12 cellular contexts compared by ENCODE assay signal in genomic region chr3:195097331-195098255, GRCh38.
DNase-seq lines count a peak whose midpoint lies in the region; ATAC-seq and TF ChIP-seq lines count a peak whose summit lies in the region.
"Had no signal": no experiment of that assay in that cellular context is flagged by ENCODE, and none has a peak within 500 bp of the region (broad histone marks: within the 10 kb centered on the region; RNA-seq: fewer than 3 reads in every experiment).

No MANE protein-coding gene starts in this region.

- peak overlapping the region; percentile 97 for H3K4me2 ChIP-seq in BLaER1

- peaks cover 52 to 63% (median 55%) of the 10 kb centered on the region in 3 donors for H3K4me1 Mint-ChIP-seq in IgD-negative memory B cell
- peaks cover 27% of the 10 kb centered on the region for H3K4me1 Mint-ChIP-seq in endodermal cell
- peaks cover 14% of the 10 kb centered on the region for H3K4me1 Mint-ChIP-seq in activated CD8-positive, alpha-beta T cell treated with anti-CD3 and anti-CD28 coated beads for 36 hours (ENCODE audit: low read depth)

- H3K9me3 Mint-ChIP-seq in IgD-negative memory B cell (no peaks in the 10 kb centered on the region), endodermal cell (peaks cover 5% of the 10 kb centered on the region)
- H3K9me3 Mint-ChIP-seq in activated CD8-positive, alpha-beta T cell treated with anti-CD3 and anti-CD28 coated beads for 36 hours: no peaks in the 10 kb centered on the region

- H3K27me3 ChIP-seq in BLaER1 (no peaks in the 10 kb centered on the region), endodermal cell (ENCODE audit: control insufficient read depth, insufficient read depth, low read length, poor library complexity, severe bottlenecking) (no peaks in the 10 kb centered on the region)
- H3K27me3 ChIP-seq: colonic mucosa had no signal

- intact Hi-C loops in activated CD8-positive, alpha-beta T cell treated with anti-CD3 and anti-CD28 coated beads for 36 hours (cut with micrococcal nuclease): no loop called here

- H3K36me3 Mint-ChIP-seq in IgD-negative memory B cell (peaks cover 1% of the 10 kb centered on the region), endodermal cell (ENCODE audit: low read depth) (peaks cover 24% of the 10 kb centered on the region)
- no peaks in the 10 kb centered on the region for H3K36me3 Mint-ChIP-seq in activated CD8-positive, alpha-beta T cell treated with anti-CD3 and anti-CD28 coated beads for 36 hours (ENCODE audit: low read depth)

- peak overlapping the region; percentile 11; the same call in 1 of the 2 replicates for H3K9ac ChIP-seq in BLaER1
- no peak overlapping the region for H3K9ac ChIP-seq in endodermal cell (ENCODE audit: extremely low read depth, low read length, poor library complexity, severe bottlenecking)

- no peak for ATAC-seq in activated CD8-positive, alpha-beta T cell treated with anti-CD3 and anti-CD28 coated beads for 36 hours
- no peak for ATAC-seq in GM21723 (IDR thresholded peaks at IDR 0.05; ENCODE audit: unreplicated experiment)
- no peak for ATAC-seq in activated CD4-positive, CD25-positive, alpha-beta regulatory T cell treated with anti-CD3 and anti-CD28 coated beads, Interleukin-2, amount 50 U/mL, for 24 hours

- H3K4me1 ChIP-seq in BLaER1 (peaks cover 89% of the 10 kb centered on the region), endodermal cell (ENCODE audit: control insufficient read depth, insufficient read depth, low read length) (peaks cover 3% of the 10 kb centered on the region)
- H3K4me1 ChIP-seq: colonic mucosa had no signal

- H3K27ac Mint-ChIP-seq in IgD-negative memory B cell (peak overlapping the region in 2 of 3 donors; percentile 63 to 86), endodermal cell (peak overlapping the region; percentile 44)
- H3K27ac Mint-ChIP-seq in activated CD8-positive, alpha-beta T cell treated with anti-CD3 and anti-CD28 coated beads for 36 hours: no peak overlapping the region

- TF ChIP-seq CTCF in endodermal cell (conservative IDR thresholded peaks at IDR 0.05): no peak
- TF ChIP-seq CTCF in activated CD8-positive, alpha-beta T cell treated with anti-CD3 and anti-CD28 coated beads for 36 hours (IDR thresholded peaks at IDR 0.05): no peak

- CTCF ChIA-PET in activated CD8-positive, alpha-beta T cell treated with anti-CD3 and anti-CD28 coated beads for 36 hours (lab: Charles Lee): interaction anchor here (2.4 kb wide), 1 partner anchor 9 kb away, joined by 5 read pairs; no protein-coding TSS in a partner anchor

- DNase-seq in endodermal cell: no peak
- peak; percentile 55 for DNase-seq in mesenteric fat pad (ENCODE audit: low spot score)
- DNase-seq in activated CD8-positive, alpha-beta T cell treated with anti-CD3 and anti-CD28 coated beads for 36 hours: no peak
- no peak for DNase-seq in NCI-H146 treated with DMSO at 0.1 percent for 48 hours (lab: John Stamatoyannopoulos, UW; ENCODE audit: unreplicated experiment)
- DNase-seq: colonic mucosa, DMS79, KG1, NCI-H187 treated with DMSO at 0.1 percent for 48 hours had no signal

- H3K27me3 Mint-ChIP-seq in IgD-negative memory B cell (peaks cover 1% of the 10 kb centered on the region), endodermal cell (ENCODE audit: insufficient read depth) (no peaks in the 10 kb centered on the region)
- no peaks in the 10 kb centered on the region for H3K27me3 Mint-ChIP-seq in activated CD8-positive, alpha-beta T cell treated with anti-CD3 and anti-CD28 coated beads for 36 hours

- no peaks in the 10 kb centered on the region for H3K9me3 ChIP-seq in BLaER1
- no peaks in the 10 kb centered on the region for H3K9me3 ChIP-seq in endodermal cell (ENCODE audit: control insufficient read depth, low read length)
- H3K9me3 ChIP-seq: colonic mucosa had no signal

- 89 to 95% methylated on average over 16 to 20 of the region's 22 CpGs for WGBS in endodermal cell (ENCODE audit: insufficient coverage in 1 of 2, insufficient read length in 1 of 2), 2 experiments

- peak overlapping the region in 2 of 4 donors; percentile 28 to 56 for H3K4me3 Mint-ChIP-seq in IgD-negative memory B cell
- no peak overlapping the region for H3K4me3 Mint-ChIP-seq in endodermal cell
- no peak overlapping the region for H3K4me3 Mint-ChIP-seq in activated CD8-positive, alpha-beta T cell treated with anti-CD3 and anti-CD28 coated beads for 36 hours

- no peak overlapping the region for H3K4me3 ChIP-seq in BLaER1
- H3K4me3 ChIP-seq in endodermal cell (ENCODE audit: low read length): no peak overlapping the region
- H3K4me3 ChIP-seq: colonic mucosa had no signal

- H3K27ac ChIP-seq in BLaER1 (peak overlapping the region; percentile 77), endodermal cell (ENCODE audit: low read depth, low read length) (no peak overlapping the region)
- H3K27ac ChIP-seq: colonic mucosa had no signal

- H4K20me1 ChIP-seq in BLaER1: no peaks in the 10 kb centered on the region

- POLR2A ChIA-PET in activated CD8-positive, alpha-beta T cell treated with anti-CD3 and anti-CD28 coated beads for 36 hours (lab: Charles Lee): no interaction called here

- H3K36me3 ChIP-seq in BLaER1: no peaks in the 10 kb centered on the region
- H3K36me3 ChIP-seq in endodermal cell (ENCODE audit: control insufficient read depth, insufficient read depth, low read length): no peaks in the 10 kb centered on the region
- H3K36me3 ChIP-seq: colonic mucosa had no signal
